In genomic region chrX:24154490-24155034, GRCh38 we compare ENCODE assay signal across 17 cellular contexts. TPM values are rescaled to one million over a fixed set of nuclear protein-coding genes. Genes with fewer than 3 reads are reported as not detected.
A peak's percentile ranks its signal among the peaks of the same experiment; 100 is the strongest.
DNase-seq lines count a peak whose midpoint lies in the region; ATAC-seq and TF ChIP-seq lines count a peak whose summit lies in the region.
"Had no signal": no experiment of that assay in that cellular context is flagged by ENCODE, and none has a peak within 500 bp of the region (broad histone marks: within the 10 kb centered on the region; RNA-seq: fewer than 3 reads in every experiment).

No MANE protein-coding gene starts in this region.

- no peak overlapping the region for H3K4me3 ChIP-seq in CD4-positive, alpha-beta memory T cell (ENCODE audit: low read length in 2 of 2)
- peak overlapping the region; percentile 49 for H3K4me3 ChIP-seq in GM23248
- no peak overlapping the region for H3K4me3 ChIP-seq in choroid plexus epithelial cell (ENCODE audit: low read depth, low read length)
- H3K4me3 ChIP-seq in osteoblast (ENCODE audit: insufficient read depth, low read length): no peak overlapping the region
- H3K4me3 ChIP-seq: BLaER1 treated with 17β-estradiol and CSF1 and Interleukin-3, amounts not matched to agents 10 nM and 100 nM; gastroesophageal sphincter had no signal

- H3K4me3 Mint-ChIP-seq in CD4-positive, alpha-beta memory T cell: peak overlapping the region in 5 of 8 donors; percentile 7 to 69 (median 25)
- H3K4me3 Mint-ChIP-seq: activated naive CD8-positive, alpha-beta T cell treated with anti-CD3 and anti-CD28 coated beads, Interleukin-2, amount 10 ng/mL, durations not matched to agents 7 days and 5 days had no signal

- H3K27me3 Mint-ChIP-seq in CD4-positive, alpha-beta memory T cell: no peaks in the 10 kb centered on the region
- H3K27me3 Mint-ChIP-seq: activated naive CD8-positive, alpha-beta T cell treated with anti-CD3 and anti-CD28 coated beads, Interleukin-2, amount 10 ng/mL, durations not matched to agents 7 days and 5 days had no signal

- H3K9me2 ChIP-seq in GM23248 (ENCODE audit: insufficient read depth): no peaks in the 10 kb centered on the region

- H3K36me3 ChIP-seq in CD4-positive, alpha-beta memory T cell (ENCODE audit: insufficient read depth, low read length): no peaks in the 10 kb centered on the region
- no peaks in the 10 kb centered on the region for H3K36me3 ChIP-seq in GM23248 (ENCODE audit: low read depth)
- peaks cover 10% of the 10 kb centered on the region for H3K36me3 ChIP-seq in osteoblast (ENCODE audit: insufficient read depth, low read length)
- H3K36me3 ChIP-seq: gastroesophageal sphincter had no signal

- peak overlapping the region in 3 of 7 donors; percentile 21 to 70 (median 65) for H3K27ac Mint-ChIP-seq in CD4-positive, alpha-beta memory T cell
- H3K27ac Mint-ChIP-seq: activated naive CD8-positive, alpha-beta T cell treated with anti-CD3 and anti-CD28 coated beads, Interleukin-2, amount 10 ng/mL, durations not matched to agents 7 days and 5 days had no signal

- no peaks in the 10 kb centered on the region for H3K9me3 Mint-ChIP-seq in CD4-positive, alpha-beta memory T cell
- H3K9me3 Mint-ChIP-seq: activated naive CD8-positive, alpha-beta T cell treated with anti-CD3 and anti-CD28 coated beads, Interleukin-2, amount 10 ng/mL, durations not matched to agents 7 days and 5 days had no signal

- H2AFZ ChIP-seq in GM23248 (no peak overlapping the region), osteoblast (ENCODE audit: low read length) (no peak overlapping the region)

- in situ Hi-C loops in GM23248 (cut with MboI): no loop called here

- no peak for ATAC-seq in GM18517 (IDR thresholded peaks at IDR 0.05; ENCODE audit: unreplicated experiment)
- ATAC-seq: gastroesophageal sphincter, sciatic nerve had no signal

- H3K4me2 ChIP-seq in GM23248 (ENCODE audit: unreplicated experiment): peak overlapping the region; percentile 73
- peak overlapping the region; percentile 26 for H3K4me2 ChIP-seq in osteoblast (ENCODE audit: insufficient read depth, low read length)

- peaks cover 17 to 32% of the 10 kb centered on the region in 2 donors for H3K36me3 Mint-ChIP-seq in CD4-positive, alpha-beta memory T cell

- WGBS in GM23248 (ENCODE audit: low coverage in 1 of 2, low lambda C conversion rate in 2 of 2, missing lambda C conversion rate in 2 of 2), 2 experiments: 17 to 22% methylated on average over 8 of the region's 8 CpGs

- H3K9ac ChIP-seq in GM23248: peak overlapping the region; percentile 57

- H3K4me1 ChIP-seq in CD4-positive, alpha-beta memory T cell (ENCODE audit: insufficient read depth, low read length): peaks cover 78% of the 10 kb centered on the region
- H3K4me1 ChIP-seq in GM23248 (ENCODE audit: insufficient read depth) (peaks cover 37% of the 10 kb centered on the region), osteoblast (ENCODE audit: insufficient read depth, low read length) (peaks cover 37% of the 10 kb centered on the region)

- no peaks in the 10 kb centered on the region for H3K27me3 ChIP-seq in CD4-positive, alpha-beta memory T cell (ENCODE audit: insufficient read depth, low read length)
- H3K27me3 ChIP-seq in GM23248 (replicated peaks; ENCODE audit: insufficient read depth): no peaks in the 10 kb centered on the region
- no peaks in the 10 kb centered on the region for H3K27me3 ChIP-seq in osteoblast (ENCODE audit: insufficient read depth, low read length)
- H3K27me3 ChIP-seq: BLaER1 treated with 17β-estradiol and CSF1 and Interleukin-3, amounts not matched to agents 10 nM and 100 nM; gastroesophageal sphincter had no signal

- H4K20me1 ChIP-seq in GM23248 (ENCODE audit: insufficient read depth): peaks cover 11% of the 10 kb centered on the region; the same call in 1 of the 2 replicates
- H4K20me1 ChIP-seq in osteoblast (ENCODE audit: insufficient read depth, low read length): peaks cover 81% of the 10 kb centered on the region

- peaks cover 20% of the 10 kb centered on the region; the same call in 1 of the 2 replicates for H3F3A ChIP-seq in GM23248 (ENCODE audit: insufficient read depth)

- intact Hi-C loops in CD4-positive, alpha-beta memory T cell (cut with micrococcal nuclease): loop anchor here (5.0 kb wide), 2 partner anchors 313 to 487 kb away; partner anchors contain the start of genes PDK3 and PRDX4

- no peak for TF ChIP-seq CTCF in choroid plexus epithelial cell (conservative IDR thresholded peaks at IDR 0.05; ENCODE audit: low read depth, low read length)
- TF ChIP-seq CTCF in osteoblast (IDR thresholded peaks at IDR 0.05; ENCODE audit: extremely low read depth, low read depth, low read length): no peak

- peaks cover 43 to 85% (median 69%) of the 10 kb centered on the region in 4 donors for H3K4me1 Mint-ChIP-seq in CD4-positive, alpha-beta memory T cell

- POLR2A ChIA-PET in CD4-positive, alpha-beta memory T cell (lab: Charles Lee; ENCODE audit: partially characterized antibody): no interaction called here

- no peak for DNase-seq in CD4-positive, alpha-beta memory T cell
- peak; percentile 53 for DNase-seq in GM23248
- DNase-seq in choroid plexus epithelial cell (ENCODE audit: low read depth): peak; percentile 26
- DNase-seq in osteoblast (ENCODE audit: insufficient read length, low spot score, missing footprints): no peak
- no peak for DNase-seq in activated effector memory CD4-positive, alpha-beta T cell treated with Interleukin-2 at 50 U/mL for 16 hours
- DNase-seq in DMS153 (lab: John Stamatoyannopoulos, UW): no peak
- DNase-seq in DMS79 treated with DMSO at 0.1 percent for 48 hours (lab: John Stamatoyannopoulos, UW): no peak
- DNase-seq: activated naive CD8-positive, alpha-beta T cell treated with anti-CD3 and anti-CD28 coated beads, Interleukin-2, amount 10 ng/mL, durations not matched to agents 7 days and 5 days; DND-41; mammary epithelial cell; MM.1S; stimulated activated CD4-positive, alpha-beta T cell treated with anti-CD3 and anti-CD28 coated beads, Interleukin-4, amount 100 ng/mL, for 4 hours; WERI-Rb-1 had no signal

- CTCF ChIA-PET in CD4-positive, alpha-beta memory T cell (lab: Charles Lee; ENCODE audit: partially characterized antibody): no interaction called here

- no peaks in the 10 kb centered on the region for H3K9me3 ChIP-seq in CD4-positive, alpha-beta memory T cell (ENCODE audit: control insufficient read depth in 1 of 2, low read length in 2 of 2)
- H3K9me3 ChIP-seq in GM23248 (ENCODE audit: low read depth): no peaks in the 10 kb centered on the region
- H3K9me3 ChIP-seq in osteoblast (ENCODE audit: low read depth, low read length): no peaks in the 10 kb centered on the region
- H3K9me3 ChIP-seq: BLaER1 treated with 17β-estradiol and CSF1 and Interleukin-3, amounts not matched to agents 10 nM and 100 nM; gastroesophageal sphincter had no signal

- H3K27ac ChIP-seq in CD4-positive, alpha-beta memory T cell (ENCODE audit: low read depth, low read length): no peak overlapping the region
- peak overlapping the region; percentile 99 for H3K27ac ChIP-seq in GM23248
- H3K27ac ChIP-seq in osteoblast (ENCODE audit: low read depth, low read length): peak overlapping the region; percentile 35
- H3K27ac ChIP-seq: BLaER1 treated with 17β-estradiol and CSF1 and Interleukin-3, amounts not matched to agents 10 nM and 100 nM; WERI-Rb-1 had no signal

- H3K79me2 ChIP-seq in GM23248 (ENCODE audit: insufficient read depth): peaks cover 92% of the 10 kb centered on the region
- H3K79me2 ChIP-seq in osteoblast (ENCODE audit: insufficient read depth, low read length): peaks cover 91% of the 10 kb centered on the region

RNA-seq across cellular contexts. Expression of gene ZFX, which starts 5.0 kb away (rescaled TPM):
- 10 to 100 TPM; 69.5 to 72.2 TPM for total RNA-seq in CD4-positive, alpha-beta memory T cell
- 10 to 100 TPM; 33.7 to 43.8 TPM for polyA plus RNA-seq in CD4-positive, alpha-beta memory T cell
- total RNA-seq in GM23248 (2014; rRNA removed; shearing (Covaris generic)): 24.1 and 26.7 TPM in 2 replicates
- polyA plus RNA-seq in GM23248 (2016; fragmentation: Nextera tagmentation; extraction: Ambion mirVana): 16.7 and 19.6 TPM in 2 replicates
- total RNA-seq in osteoblast: 50.7 and 74.6 TPM in 2 replicates

Comparison
In these comparisons a context has a peak if more than half of its experiments do, and no peak if none do; other contexts are left out.
1. DNase-seq: peak in GM23248 (single experiment) and choroid plexus epithelial cell (single experiment); none in CD4-positive, alpha-beta memory T cell (0 of 5), osteoblast (single experiment), activated effector memory CD4-positive, alpha-beta T cell treated with Interleukin-2 at 50 U/mL for 16 hours (single experiment), DMS153 (single experiment) and DMS79 treated with DMSO at 0.1 percent for 48 hours (single experiment).